In genomic region chr14:32934891-32935633, GRCh38 we compare ENCODE assay signal across 10 cellular contexts. TPM values are rescaled to one million over a fixed set of nuclear protein-coding genes. Genes with fewer than 3 reads are reported as not detected.
A peak's percentile ranks its signal among the peaks of the same experiment; 100 is the strongest.
DNase-seq lines count a peak whose midpoint lies in the region; ATAC-seq and TF ChIP-seq lines count a peak whose summit lies in the region.
"Had no signal": no experiment of that assay in that cellular context is flagged by ENCODE, and none has a peak within 500 bp of the region (broad histone marks: within the 10 kb centered on the region; RNA-seq: fewer than 3 reads in every experiment).

No MANE protein-coding gene starts in this region.

- H3K36me3 ChIP-seq in adrenal gland (replicated peaks in 1 of 2) (no peaks in the 10 kb centered on the region), tibial artery (no peaks in the 10 kb centered on the region)
- H3K36me3 ChIP-seq in effector memory CD4-positive, alpha-beta T cell (ENCODE audit: control insufficient read depth, insufficient read depth, low read length) = no peaks in the 10 kb centered on the region

- peaks cover 46% of the 10 kb centered on the region for H3K27me3 ChIP-seq in adrenal gland
- peaks cover 2% of the 10 kb centered on the region for H3K27me3 ChIP-seq in layer of hippocampus (ENCODE audit: control insufficient read depth, insufficient read depth, low read length)
- H3K27me3 ChIP-seq in tibial artery = peaks cover 0 to 43% of the 10 kb centered on the region in 2 donors
- H3K27me3 ChIP-seq in CD4-positive, alpha-beta T cell (ENCODE audit: control insufficient read depth, insufficient read depth, low read length) = peaks cover 73% of the 10 kb centered on the region
- peaks cover 31% of the 10 kb centered on the region for H3K27me3 ChIP-seq in effector memory CD4-positive, alpha-beta T cell (replicated peaks; ENCODE audit: control insufficient read depth, insufficient read depth, low read length, poor library complexity, severe bottlenecking)

- no peaks in the 10 kb centered on the region for H3K9me3 ChIP-seq in adrenal gland (replicated peaks in 1 of 3)
- no peaks in the 10 kb centered on the region for H3K9me3 ChIP-seq in tibial artery
- H3K9me3 ChIP-seq in CD4-positive, alpha-beta T cell (ENCODE audit: control insufficient read depth, low read length) = no peaks in the 10 kb centered on the region
- no peaks in the 10 kb centered on the region for H3K9me3 ChIP-seq in effector memory CD4-positive, alpha-beta T cell (ENCODE audit: control insufficient read depth, low read length)

- DNase-seq in SHP77 (lab: John Stamatoyannopoulos, UW) = peak; percentile 36 to 51
- DNase-seq in SHP77 treated with DMSO at 0.1 percent for 48 hours (lab: John Stamatoyannopoulos, UW) = no peak
- DNase-seq in adrenal gland = peak in 5 of 7 donors; percentile 2 to 22 (median 16)
- peak in 1 of 2 donors; percentile 32 for DNase-seq in tibial artery
- no peak for DNase-seq in CD4-positive, alpha-beta T cell
- DNase-seq in activated CD4-positive, alpha-beta T cell treated with anti-CD3 and anti-CD28 coated beads for 4 hours = no peak
- no peak for DNase-seq in effector memory CD4-positive, alpha-beta T cell
- DNase-seq: DND-41 had no signal

- POLR2A ChIA-PET in CD4-positive, alpha-beta T cell (lab: Charles Lee) = no interaction called here

- no peak overlapping the region for H3K4me3 Mint-ChIP-seq in CD4-positive, alpha-beta T cell

- H3K4me1 ChIP-seq in adrenal gland (replicated peaks in 1 of 2) (peaks cover 16 to 21% of the 10 kb centered on the region in 2 donors), tibial artery (peaks cover 0 to 36% (median 29%) of the 10 kb centered on the region in 4 donors)
- H3K4me1 ChIP-seq in effector memory CD4-positive, alpha-beta T cell (ENCODE audit: control insufficient read depth, insufficient read depth, low read length, poor library complexity, severe bottlenecking) = peaks cover 8% of the 10 kb centered on the region

- no peak for ATAC-seq in CD4-positive, alpha-beta T cell (ENCODE audit: poor library complexity)

- no peaks in the 10 kb centered on the region for H3K36me3 Mint-ChIP-seq in CD4-positive, alpha-beta T cell (ENCODE audit: low read depth)

- H3K9me3 Mint-ChIP-seq in CD4-positive, alpha-beta T cell = no peaks in the 10 kb centered on the region

- H3K27ac ChIP-seq in adrenal gland (no peak overlapping the region), layer of hippocampus (ENCODE audit: low read depth, low read length) (peak overlapping the region; percentile 71), tibial artery (no peak overlapping the region)
- H3K27ac ChIP-seq in CD4-positive, alpha-beta T cell (ENCODE audit: low read depth, low read length) = no peak overlapping the region
- no peak overlapping the region for H3K27ac ChIP-seq in effector memory CD4-positive, alpha-beta T cell (ENCODE audit: insufficient read depth, low read length, poor library complexity, severe bottlenecking)
- H3K27ac ChIP-seq: skin epidermis had no signal

- H3K4me3 ChIP-seq in adrenal gland (peak overlapping the region in 1 of 4 donors; percentile 54), tibial artery (peak overlapping the region; percentile 48 to 49)
- H3K4me3 ChIP-seq in effector memory CD4-positive, alpha-beta T cell (ENCODE audit: insufficient read depth, low read depth, low read length, poor library complexity, severe bottlenecking) = no peak overlapping the region

- H3K4me1 Mint-ChIP-seq in CD4-positive, alpha-beta T cell (ENCODE audit: low read depth) = peaks cover 18% of the 10 kb centered on the region

- H3K27ac Mint-ChIP-seq in CD4-positive, alpha-beta T cell = no peak overlapping the region

- TF ChIP-seq CTCF in adrenal gland (IDR thresholded peaks at IDR 0.05) = no peak
- TF ChIP-seq CTCF in tibial artery (IDR thresholded peaks at IDR 0.05) = no peak
- TF ChIP-seq CTCF in CD4-positive, alpha-beta T cell (IDR thresholded peaks at IDR 0.05) = no peak

- CTCF ChIA-PET in CD4-positive, alpha-beta T cell (lab: Charles Lee) = no interaction called here

- no peak for TF ChIP-seq POLR2A in adrenal gland (IDR thresholded peaks at IDR 0.05)

- intact Hi-C loops in adrenal gland (cut with DNase I) = loop anchor here in 1 of 2 donors (10.0 kb wide), 1 partner anchor 210 kb away; no protein-coding TSS in a partner anchor
- intact Hi-C loops in tibial artery (cut with DNase I; ENCODE audit: low total_unique reads) = loop anchor here (10.0 kb wide), 2 partner anchors 860 to 1020 kb away; partner anchors contain the start of gene EGLN3
- intact Hi-C loops in CD4-positive, alpha-beta T cell (cut with DNase I, micrococcal nuclease) = no loop called here

- peaks cover 75% of the 10 kb centered on the region for H3K27me3 Mint-ChIP-seq in CD4-positive, alpha-beta T cell

- WGBS in adrenal gland, 4 donors = 5 to 13% (median 8%) methylated on average over 20 to 39 of the region's 39 CpGs

RNA-seq across cellular contexts. Expression of gene NPAS3, which starts 3.6 kb away (rescaled TPM):
- 1 to 10 TPM in 7 of 8 donors, under 1 TPM in 1; 0.36 to 7.5 (median 2.5) TPM for total RNA-seq in adrenal gland
- 1 to 10 TPM in 1 of 3 donors, under 1 TPM in 2; 0.88 to 1.4 (median 0.98) TPM for polyA plus RNA-seq in adrenal gland
- not detected for total RNA-seq in CD4-positive, alpha-beta T cell

Comparison
In these comparisons a context has a peak if more than half of its experiments do, and no peak if none do; other contexts are left out.
1. DNase-seq: peak in SHP77 (2 of 2) and adrenal gland (5 of 7); none in SHP77 treated with DMSO at 0.1 percent for 48 hours (single experiment), CD4-positive, alpha-beta T cell (0 of 10), activated CD4-positive, alpha-beta T cell treated with anti-CD3 and anti-CD28 coated beads for 4 hours (0 of 2) and effector memory CD4-positive, alpha-beta T cell (0 of 3).